Comparison of ENCODE assay signal across 8 cellular contexts in genomic region chr16:22189473-22190168, GRCh38. TPM values are rescaled to one million over a fixed set of nuclear protein-coding genes. Genes with fewer than 3 reads are reported as not detected.
A peak's percentile ranks its signal among the peaks of the same experiment; 100 is the strongest.
DNase-seq lines count a peak whose midpoint lies in the region; ATAC-seq lines count a peak whose summit lies in the region.

No MANE protein-coding gene starts in this region.

- DNase-seq in NCI-H510A treated with DMSO at 0.1 percent for 48 hours (lab: John Stamatoyannopoulos, UW) (peak; percentile 66), NCI-H510A (lab: John Stamatoyannopoulos, UW) (no peak), HT-29 (ENCODE audit: low spot score) (peak; percentile 50)
- DNase-seq in activated CD4-positive, alpha-beta T cell treated with anti-CD3 and anti-CD28 coated beads for 4 hours, result peak; percentile 93 to 95
- DNase-seq in effector CD4-positive, alpha-beta T cell, result peak; percentile 89

- ATAC-seq in stimulated activated memory B cell treated with anti-CD40 and anti-IgM and Interleukin-4, amounts not matched to agents 10 μg/mL and 1 μg/mL and 100 μg/mL, for 72 hours, result peak; percentile 59
- ATAC-seq in GM18498 (IDR thresholded peaks at IDR 0.05; ENCODE audit: unreplicated experiment), result no peak

- H3K9me3 Mint-ChIP-seq in stimulated activated memory B cell treated with anti-CD40 and anti-IgM and Interleukin-4, amounts not matched to agents 10 μg/mL and 1 μg/mL and 100 μg/mL, for 72 hours, result peaks cover 8% of the 10 kb centered on the region

- H3K27me3 ChIP-seq in mucosa of stomach (ENCODE audit: control insufficient read depth, insufficient read depth, low read length), result no peaks in the 10 kb centered on the region

- no peaks in the 10 kb centered on the region for H3K27me3 Mint-ChIP-seq in stimulated activated memory B cell treated with anti-CD40 and anti-IgM and Interleukin-4, amounts not matched to agents 10 μg/mL and 1 μg/mL and 100 μg/mL, for 72 hours

- H3K4me1 ChIP-seq in mucosa of stomach (ENCODE audit: control insufficient read depth, insufficient read depth, low read length), result peaks cover 36% of the 10 kb centered on the region

- H3K36me3 ChIP-seq in mucosa of stomach (ENCODE audit: control insufficient read depth, insufficient read depth, low read length), result no peaks in the 10 kb centered on the region

- H3K4me3 ChIP-seq in mucosa of stomach (ENCODE audit: low read length), result peak overlapping the region; percentile 40

- no peaks in the 10 kb centered on the region for H3K9me3 ChIP-seq in mucosa of stomach (ENCODE audit: control insufficient read depth, low read length)

- H3K36me3 Mint-ChIP-seq in stimulated activated memory B cell treated with anti-CD40 and anti-IgM and Interleukin-4, amounts not matched to agents 10 μg/mL and 1 μg/mL and 100 μg/mL, for 72 hours, result peaks cover 7% of the 10 kb centered on the region

- peak overlapping the region; percentile 8 for H3K9ac ChIP-seq in mucosa of stomach (ENCODE audit: low read length)

- H3K4me1 Mint-ChIP-seq in stimulated activated memory B cell treated with anti-CD40 and anti-IgM and Interleukin-4, amounts not matched to agents 10 μg/mL and 1 μg/mL and 100 μg/mL, for 72 hours, result peaks cover 46% of the 10 kb centered on the region

- peak overlapping the region; percentile 90 for H3K4me3 Mint-ChIP-seq in stimulated activated memory B cell treated with anti-CD40 and anti-IgM and Interleukin-4, amounts not matched to agents 10 μg/mL and 1 μg/mL and 100 μg/mL, for 72 hours

- H3K27ac Mint-ChIP-seq in stimulated activated memory B cell treated with anti-CD40 and anti-IgM and Interleukin-4, amounts not matched to agents 10 μg/mL and 1 μg/mL and 100 μg/mL, for 72 hours, result peak overlapping the region; percentile 94

RNA-seq across cellular contexts. Expression of gene EEF2K, which starts 16.5 kb away (rescaled TPM):
- 11.1 and 16.5 TPM in 2 replicates for total RNA-seq in HT-29 (2014; rRNA removed; shearing (Covaris generic))

RNA-seq across cellular contexts. Expression of gene SDR42E2, which starts 27.3 kb away (rescaled TPM):
- 0.05 TPM in 1 of 2 replicates, not detected in the other for total RNA-seq in HT-29 (2014; rRNA removed; shearing (Covaris generic))
